In the genomic region with DNA sequence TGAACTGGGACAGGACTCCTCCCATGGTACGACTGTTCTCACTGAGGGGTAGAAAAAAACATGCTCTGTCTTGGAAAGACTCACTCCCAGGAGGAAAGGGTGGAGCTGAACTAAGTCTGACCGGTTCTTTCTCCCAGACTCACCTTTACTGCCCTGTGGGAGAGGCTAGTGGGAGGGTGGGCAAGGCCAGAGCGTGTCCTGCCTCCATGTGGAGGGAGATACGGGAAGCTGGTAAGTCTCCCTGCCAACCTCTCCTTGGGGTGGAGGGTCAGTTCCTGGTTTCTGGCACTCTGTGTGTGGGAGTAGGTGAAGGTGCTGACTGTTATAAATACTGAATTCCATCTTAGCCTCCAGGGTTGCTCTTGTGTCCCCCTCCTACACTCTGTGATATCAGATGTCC, we compare ENCODE assay signal across 14 cellular contexts. TPM values are rescaled to one million over a fixed set of nuclear protein-coding genes. Genes with fewer than 3 reads are reported as not detected.
DNase-seq lines count a peak whose midpoint lies in the region; ATAC-seq, FAIRE-seq and TF ChIP-seq lines count a peak whose summit lies in the region.
"Had no signal": no experiment of that assay in that cellular context is flagged by ENCODE, and none has a peak within 500 bp of the region (broad histone marks: within the 10 kb centered on the region; RNA-seq: fewer than 3 reads in every experiment).

No MANE protein-coding gene starts in this region.

- intact Hi-C loops in PC-3 (cut with micrococcal nuclease), result no loop called here

- H3F3A ChIP-seq in PC-3 (ENCODE audit: low read length, unreplicated experiment), result no peaks in the 10 kb centered on the region

- no TSS peak for BruUV-seq in PC-3 (replicated peaks; lab: Mats Ljungman, UMichigan)

- CTCF ChIA-PET in PC-3 (lab: Charles Lee), result no interaction called here

- H3K79me2 ChIP-seq in PC-3 (ENCODE audit: low read length) (no peaks in the 10 kb centered on the region), osteoblast (ENCODE audit: insufficient read depth, low read length) (no peaks in the 10 kb centered on the region)

- TF ChIP-seq CTCF in PC-3 (conservative IDR thresholded peaks at IDR 0.05; ENCODE audit: low read depth, low read length) (no peak), osteoblast (IDR thresholded peaks at IDR 0.05; ENCODE audit: extremely low read depth, low read depth, low read length) (no peak)

- FAIRE-seq in RCC 7860 (lab: Jason Lieb, UNC), result no peak

- H3K4me2 ChIP-seq in PC-3 (ENCODE audit: low read length), result no peak overlapping the region
- peak overlapping the region; percentile 17 for H3K4me2 ChIP-seq in osteoblast (ENCODE audit: insufficient read depth, low read length)

- H3K9me3 ChIP-seq in PC-3 (ENCODE audit: low read length) (no peaks in the 10 kb centered on the region), osteoblast (ENCODE audit: low read depth, low read length) (no peaks in the 10 kb centered on the region)

- H3K9me2 ChIP-seq in PC-3 (replicated peaks; ENCODE audit: low read length), result no peaks in the 10 kb centered on the region

- ATAC-seq in PC-3, result peak; percentile 37
- ATAC-seq in GM21529 (IDR thresholded peaks at IDR 0.05; ENCODE audit: unreplicated experiment), result no peak
- ATAC-seq in GM18511 (IDR thresholded peaks at IDR 0.05; ENCODE audit: unreplicated experiment), result no peak
- ATAC-seq: activated naive CD4-positive, alpha-beta T cell treated with anti-CD3 and anti-CD28 coated beads, Interleukin-2, amount 50 U/mL, for 72 hours; effector memory CD8-positive, alpha-beta T cell; natural killer cell had no signal

- H2AFZ ChIP-seq in PC-3 (ENCODE audit: low read length) (peak overlapping the region; percentile 7), osteoblast (ENCODE audit: low read length) (peak overlapping the region; percentile 62)

- POLR2A ChIA-PET in PC-3 (lab: Charles Lee; ENCODE audit: unreplicated experiment), result no interaction called here

- no peak overlapping the region for H3K9ac ChIP-seq in PC-3 (ENCODE audit: low read length)

- H3K27me3 ChIP-seq in PC-3 (ENCODE audit: low read length), result no peaks in the 10 kb centered on the region
- H3K27me3 ChIP-seq in osteoblast (ENCODE audit: insufficient read depth, low read length), result no peaks in the 10 kb centered on the region

- H3K4me1 ChIP-seq in PC-3 (ENCODE audit: insufficient read depth, low read length) (peaks cover 18% of the 10 kb centered on the region), osteoblast (ENCODE audit: insufficient read depth, low read length) (peaks cover 8% of the 10 kb centered on the region)

- no peak overlapping the region for H3K4me3 ChIP-seq in PC-3 (ENCODE audit: low read length)
- H3K4me3 ChIP-seq in osteoblast (ENCODE audit: insufficient read depth, low read length), result no peak overlapping the region

- H3K36me3 ChIP-seq in PC-3 (ENCODE audit: low read depth, low read length) (no peaks in the 10 kb centered on the region), osteoblast (ENCODE audit: insufficient read depth, low read length) (no peaks in the 10 kb centered on the region)

- DNase-seq in CD1c-positive myeloid dendritic cell (ENCODE audit: extremely low spot score) (peak; percentile 65), PC-3 (peak; percentile 22), iPS-NIHi7 (ENCODE audit: extremely low spot score) (peak; percentile 30), osteoblast (ENCODE audit: insufficient read length, low spot score, missing footprints) (no peak), cerebellar cortex (ENCODE audit: low spot score) (no peak), RCC 7860 (ENCODE audit: low spot score) (no peak)
- DNase-seq: caudate nucleus; effector memory CD8-positive, alpha-beta T cell; natural killer cell; NCI-H1436 treated with DMSO at 0.1 percent for 48 hours; stimulated activated CD4-positive, alpha-beta T cell treated with anti-CD3 and anti-CD28 coated beads, Interleukin-4, amount 100 ng/mL, for 4 hours had no signal

- H4K20me1 ChIP-seq in PC-3 (ENCODE audit: low read length) (no peaks in the 10 kb centered on the region), osteoblast (ENCODE audit: insufficient read depth, low read length) (no peaks in the 10 kb centered on the region)

- no peak overlapping the region for H3K27ac ChIP-seq in PC-3 (ENCODE audit: low read length)
- H3K27ac ChIP-seq in osteoblast (ENCODE audit: low read depth, low read length), result no peak overlapping the region

RNA-seq across cellular contexts. Expression of gene FAM20A, which starts 26.8 kb away (rescaled TPM):
- total RNA-seq in PC-3 (2014; rRNA removed), result 0.11 and 0.17 TPM in 2 replicates
- total RNA-seq in osteoblast, result 63.3 and 72.2 TPM in 2 replicates
- total RNA-seq: activated naive CD4-positive, alpha-beta T cell treated with anti-CD3 and anti-CD28 coated beads, Interleukin-2, amount 50 U/mL, for 72 hours had no signal

Comparison
In these comparisons a context has a peak if more than half of its experiments do, and no peak if none do; other contexts are left out.
1. DNase-seq: peak in CD1c-positive myeloid dendritic cell (single experiment), PC-3 (single experiment) and iPS-NIHi7 (single experiment); none in osteoblast (single experiment), cerebellar cortex (single experiment) and RCC 7860 (single experiment).
2. RNA of gene FAM20A, which starts 26.8 kb away (total RNA-seq): 63.3 to 72.2 TPM in osteoblast; 0.11 to 0.17 TPM in PC-3; every median in the first group is over 10 times any median in the second.